ENCODE assay signal across 1 cellular context in the genomic region with DNA sequence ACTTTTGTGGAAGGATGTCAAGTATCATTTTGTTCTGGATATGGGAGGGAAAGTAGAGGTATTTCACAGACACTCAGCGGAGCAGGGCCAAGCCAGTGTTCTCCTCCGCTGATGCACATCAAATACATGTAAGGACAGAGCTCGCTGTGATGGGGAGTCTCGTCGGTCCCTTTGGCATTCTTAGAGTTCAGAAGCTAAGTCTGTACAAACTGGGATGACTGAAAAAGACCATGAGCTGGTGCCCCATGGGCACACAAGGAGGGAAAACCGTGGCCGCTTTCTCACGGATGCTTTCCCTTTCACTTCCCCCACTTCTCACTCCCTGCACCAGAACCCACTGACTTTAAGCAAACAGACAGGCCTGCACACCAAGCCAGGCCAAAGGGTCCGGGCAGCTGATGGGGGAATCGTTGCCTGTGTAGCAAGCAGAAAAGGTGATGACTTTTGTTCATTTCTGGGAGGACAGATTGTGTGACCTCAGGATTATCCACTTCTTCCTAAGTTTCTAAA.
TF ChIP-seq lines count a peak whose summit lies in the region.

No MANE protein-coding gene starts in this region.

TF ChIP-seq in WTC11, 78 proteins besides CTCF, POLR2A, EP300 and RAD21 (continued from another document):
- TF ChIP-seq ZNF425 (CRISPR knock-in tag; conservative IDR thresholded peaks at IDR 0.05) (no peak), RORB (CRISPR knock-in tag; IDR thresholded peaks at IDR 0.05) (no peak), RELA (CRISPR knock-in tag; IDR thresholded peaks at IDR 0.05; ENCODE audit: borderline replicate concordance) (no peak), TCF7 (CRISPR knock-in tag; IDR thresholded peaks at IDR 0.05; ENCODE audit: low read depth) (no peak), E2F5 (CRISPR knock-in tag; IDR thresholded peaks at IDR 0.05) (no peak), CREB1 (CRISPR knock-in tag; IDR thresholded peaks at IDR 0.05) (no peak), SP1 (CRISPR knock-in tag; conservative IDR thresholded peaks at IDR 0.05) (no peak), ZSCAN18 (CRISPR knock-in tag; IDR thresholded peaks at IDR 0.05) (no peak), MLX (CRISPR knock-in tag; IDR thresholded peaks at IDR 0.05) (no peak), TEAD4 (CRISPR knock-in tag; IDR thresholded peaks at IDR 0.05) (no peak), SMAD3 (CRISPR knock-in tag; IDR thresholded peaks at IDR 0.05; ENCODE audit: borderline replicate concordance) (no peak)
- TF ChIP-seq, protein P1, sequence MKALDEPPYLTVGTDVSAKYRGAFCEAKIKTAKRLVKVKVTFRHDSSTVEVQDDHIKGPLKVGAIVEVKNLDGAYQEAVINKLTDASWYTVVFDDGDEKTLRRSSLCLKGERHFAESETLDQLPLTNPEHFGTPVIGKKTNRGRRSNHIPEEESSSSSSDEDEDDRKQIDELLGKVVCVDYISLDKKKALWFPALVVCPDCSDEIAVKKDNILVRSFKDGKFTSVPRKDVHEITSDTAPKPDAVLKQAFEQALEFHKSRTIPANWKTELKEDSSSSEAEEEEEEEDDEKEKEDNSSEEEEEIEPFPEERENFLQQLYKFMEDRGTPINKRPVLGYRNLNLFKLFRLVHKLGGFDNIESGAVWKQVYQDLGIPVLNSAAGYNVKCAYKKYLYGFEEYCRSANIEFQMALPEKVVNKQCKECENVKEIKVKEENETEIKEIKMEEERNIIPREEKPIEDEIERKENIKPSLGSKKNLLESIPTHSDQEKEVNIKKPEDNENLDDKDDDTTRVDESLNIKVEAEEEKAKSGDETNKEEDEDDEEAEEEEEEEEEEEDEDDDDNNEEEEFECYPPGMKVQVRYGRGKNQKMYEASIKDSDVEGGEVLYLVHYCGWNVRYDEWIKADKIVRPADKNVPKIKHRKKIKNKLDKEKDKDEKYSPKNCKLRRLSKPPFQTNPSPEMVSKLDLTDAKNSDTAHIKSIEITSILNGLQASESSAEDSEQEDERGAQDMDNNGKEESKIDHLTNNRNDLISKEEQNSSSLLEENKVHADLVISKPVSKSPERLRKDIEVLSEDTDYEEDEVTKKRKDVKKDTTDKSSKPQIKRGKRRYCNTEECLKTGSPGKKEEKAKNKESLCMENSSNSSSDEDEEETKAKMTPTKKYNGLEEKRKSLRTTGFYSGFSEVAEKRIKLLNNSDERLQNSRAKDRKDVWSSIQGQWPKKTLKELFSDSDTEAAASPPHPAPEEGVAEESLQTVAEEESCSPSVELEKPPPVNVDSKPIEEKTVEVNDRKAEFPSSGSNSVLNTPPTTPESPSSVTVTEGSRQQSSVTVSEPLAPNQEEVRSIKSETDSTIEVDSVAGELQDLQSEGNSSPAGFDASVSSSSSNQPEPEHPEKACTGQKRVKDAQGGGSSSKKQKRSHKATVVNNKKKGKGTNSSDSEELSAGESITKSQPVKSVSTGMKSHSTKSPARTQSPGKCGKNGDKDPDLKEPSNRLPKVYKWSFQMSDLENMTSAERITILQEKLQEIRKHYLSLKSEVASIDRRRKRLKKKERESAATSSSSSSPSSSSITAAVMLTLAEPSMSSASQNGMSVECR (CRISPR knock-in tag; IDR thresholded peaks at IDR 0.05; ENCODE audit: borderline replicate concordance), result no peak
- TF ChIP-seq, protein P2, sequence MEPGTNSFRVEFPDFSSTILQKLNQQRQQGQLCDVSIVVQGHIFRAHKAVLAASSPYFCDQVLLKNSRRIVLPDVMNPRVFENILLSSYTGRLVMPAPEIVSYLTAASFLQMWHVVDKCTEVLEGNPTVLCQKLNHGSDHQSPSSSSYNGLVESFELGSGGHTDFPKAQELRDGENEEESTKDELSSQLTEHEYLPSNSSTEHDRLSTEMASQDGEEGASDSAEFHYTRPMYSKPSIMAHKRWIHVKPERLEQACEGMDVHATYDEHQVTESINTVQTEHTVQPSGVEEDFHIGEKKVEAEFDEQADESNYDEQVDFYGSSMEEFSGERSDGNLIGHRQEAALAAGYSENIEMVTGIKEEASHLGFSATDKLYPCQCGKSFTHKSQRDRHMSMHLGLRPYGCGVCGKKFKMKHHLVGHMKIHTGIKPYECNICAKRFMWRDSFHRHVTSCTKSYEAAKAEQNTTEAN (CRISPR knock-in tag; IDR thresholded peaks at IDR 0.05), result no peak
- TF ChIP-seq, protein P3, sequence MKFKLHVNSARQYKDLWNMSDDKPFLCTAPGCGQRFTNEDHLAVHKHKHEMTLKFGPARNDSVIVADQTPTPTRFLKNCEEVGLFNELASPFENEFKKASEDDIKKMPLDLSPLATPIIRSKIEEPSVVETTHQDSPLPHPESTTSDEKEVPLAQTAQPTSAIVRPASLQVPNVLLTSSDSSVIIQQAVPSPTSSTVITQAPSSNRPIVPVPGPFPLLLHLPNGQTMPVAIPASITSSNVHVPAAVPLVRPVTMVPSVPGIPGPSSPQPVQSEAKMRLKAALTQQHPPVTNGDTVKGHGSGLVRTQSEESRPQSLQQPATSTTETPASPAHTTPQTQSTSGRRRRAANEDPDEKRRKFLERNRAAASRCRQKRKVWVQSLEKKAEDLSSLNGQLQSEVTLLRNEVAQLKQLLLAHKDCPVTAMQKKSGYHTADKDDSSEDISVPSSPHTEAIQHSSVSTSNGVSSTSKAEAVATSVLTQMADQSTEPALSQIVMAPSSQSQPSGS (CRISPR knock-in tag; IDR thresholded peaks at IDR 0.05; ENCODE audit: borderline replicate concordance, low read depth), result no peak
